In genomic region chr1:246147471-246148461, GRCh38 we compare ENCODE assay signal across 25 cellular contexts.
DNase-seq lines count a peak whose midpoint lies in the region; ATAC-seq, FAIRE-seq and TF ChIP-seq lines count a peak whose summit lies in the region.
"Had no signal": no experiment of that assay in that cellular context is flagged by ENCODE, and none has a peak within 500 bp of the region (broad histone marks: within the 10 kb centered on the region; RNA-seq: fewer than 3 reads in every experiment).

No MANE protein-coding gene starts in this region.

- no peaks in the 10 kb centered on the region for H4K20me1 ChIP-seq in HepG2 (ENCODE audit: insufficient read depth, low read length)

- H3K79me2 ChIP-seq in HepG2 (ENCODE audit: insufficient read depth, low read length): no peaks in the 10 kb centered on the region

- H3K4me2 ChIP-seq in HepG2 (ENCODE audit: low read depth, low read length): no peak overlapping the region
- H3K4me2 ChIP-seq: SK-N-SH had no signal

- H3K4me3 ChIP-seq in HepG2 (replicated peaks in 1 of 3; ENCODE audit: insufficient read depth in 1 of 3, low read depth in 2 of 3, low read length in 3 of 3): no peak overlapping the region
- H3K4me3 ChIP-seq in upper lobe of right lung: no peak overlapping the region

- 84% methylated on average over 11 of the region's 31 CpGs for WGBS in HepG2 (ENCODE audit: low lambda C conversion rate)

- FAIRE-seq in HepG2 (lab: Jason Lieb, UNC): no peak
- FAIRE-seq: GM18507, H54, HTR-8/SVneo had no signal

- H3K27me3 ChIP-seq in HepG2 (ENCODE audit: control insufficient read depth in 1 of 2, insufficient read depth in 2 of 2, low read length in 2 of 2): no peaks in the 10 kb centered on the region
- no peaks in the 10 kb centered on the region for H3K27me3 ChIP-seq in upper lobe of right lung

- TF ChIP-seq POLR2A in HepG2 (IDR thresholded peaks at IDR 0.05; ENCODE audit: insufficient read depth in 1 of 2, low read depth in 2 of 2, low read length in 2 of 2): no peak

- H3K27ac ChIP-seq in HepG2 (ENCODE audit: extremely low read length, insufficient read depth, low read length): no peak overlapping the region
- no peak overlapping the region for H3K27ac ChIP-seq in upper lobe of right lung
- H3K27ac ChIP-seq: RWPE1 had no signal

- DNase-seq in SK-N-DZ (ENCODE audit: low spot score): peak; percentile 58
- DNase-seq in HepG2 (ENCODE audit: low spot score): no peak
- DNase-seq in upper lobe of right lung: no peak
- DNase-seq in 8988T: no peak
- DNase-seq: ACHN; C1 segment of cervical spinal cord; CD8-positive, alpha-beta memory T cell; GDM1; IMR-90; Karpas-422; MV-4-11; NCI-H1105 treated with DMSO at 0.1 percent for 48 hours; NCI-H2081; NCI-H524; NCI-H774; NK-92 treated with Interleukin-12 subunit alpha and Interleukin-12 subunit beta, amount 100 ng/mL, for 24 hours; SHP77 treated with DMSO at 0.1 percent for 48 hours; SK-N-SH had no signal

- H3K36me3 ChIP-seq in HepG2 (replicated peaks in 1 of 2; ENCODE audit: control insufficient read depth in 1 of 2, insufficient read depth in 2 of 2, low read length in 2 of 2) (no peaks in the 10 kb centered on the region), upper lobe of right lung (no peaks in the 10 kb centered on the region)

- no peak overlapping the region for H2AFZ ChIP-seq in HepG2 (ENCODE audit: low read length)

- in situ Hi-C loops in HepG2 (cut with HindIII; ENCODE audit: extremely low pct_ligation_motif_present, low pct_unique_long_range_greater_than_20kb): no loop called here

- POLR2A ChIA-PET in HepG2 (lab: Yijun Ruan, JAX): no interaction called here

- no TSS peak for BruUV-seq in HepG2 (replicated peaks; lab: Mats Ljungman, UMichigan)

- ATAC-seq in HepG2: peak; percentile 52; the same call in 2 of the 3 replicates
- peak; percentile 9 for ATAC-seq in upper lobe of right lung
- ATAC-seq in HG03025 (IDR thresholded peaks at IDR 0.05; ENCODE audit: low FRiP score, unreplicated experiment): no peak
- ATAC-seq in HG02870 (IDR thresholded peaks at IDR 0.05; ENCODE audit: unreplicated experiment): no peak

- H3K9ac ChIP-seq in HepG2 (ENCODE audit: insufficient read depth, low read depth, low read length): no peak overlapping the region
- H3K9ac ChIP-seq: SK-N-SH had no signal

- H3K9me3 ChIP-seq in HepG2 (ENCODE audit: low read length) (no peaks in the 10 kb centered on the region), upper lobe of right lung (no peaks in the 10 kb centered on the region)
- H3K9me3 ChIP-seq: SK-N-SH had no signal

- TF ChIP-seq CTCF in HepG2 (CRISPR knock-in tag; IDR thresholded peaks at IDR 0.05) (peak; percentile 21; the same call in 1 of the 2 replicates), upper lobe of right lung (IDR thresholded peaks at IDR 0.05) (no peak)

- H3K4me1 ChIP-seq in HepG2 (ENCODE audit: insufficient read depth, low read length) (no peaks in the 10 kb centered on the region), upper lobe of right lung (peaks cover 5% of the 10 kb centered on the region)

- CTCF ChIA-PET in HepG2 (lab: Yijun Ruan, JAX; ENCODE audit: low intra/inter-chr PET ratio, low total read pairs): no interaction called here

- TF ChIP-seq EP300 in Ishikawa (IDR thresholded peaks at IDR 0.05; ENCODE audit: borderline replicate concordance) (no peak), HepG2 (IDR thresholded peaks at IDR 0.05; ENCODE audit: low read depth in 2 of 2, low read length in 2 of 2) (no peak), HepG2 (CRISPR knock-in tag; IDR thresholded peaks at IDR 0.05; ENCODE audit: borderline replicate concordance) (no peak)

- intact Hi-C loops in HepG2 (cut with micrococcal nuclease; ENCODE audit: unreplicated experiment): no loop called here
- intact Hi-C loops in upper lobe of right lung (cut with DNase I): no loop called here

- TF ChIP-seq RAD21 in Ishikawa (IDR thresholded peaks at IDR 0.05; ENCODE audit: low read depth): no peak
- TF ChIP-seq RAD21 in HepG2 (CRISPR knock-in tag; IDR thresholded peaks at IDR 0.05): no peak

TF ChIP-seq in Ishikawa, 13 proteins besides CTCF, POLR2A, EP300 and RAD21:
- TF ChIP-seq, protein P1, sequence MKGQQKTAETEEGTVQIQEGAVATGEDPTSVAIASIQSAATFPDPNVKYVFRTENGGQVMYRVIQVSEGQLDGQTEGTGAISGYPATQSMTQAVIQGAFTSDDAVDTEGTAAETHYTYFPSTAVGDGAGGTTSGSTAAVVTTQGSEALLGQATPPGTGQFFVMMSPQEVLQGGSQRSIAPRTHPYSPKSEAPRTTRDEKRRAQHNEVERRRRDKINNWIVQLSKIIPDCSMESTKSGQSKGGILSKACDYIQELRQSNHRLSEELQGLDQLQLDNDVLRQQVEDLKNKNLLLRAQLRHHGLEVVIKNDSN (IDR thresholded peaks at IDR 0.05): no peak
- peak; percentile 30; the same call in 1 of the 2 replicates for TF ChIP-seq TCF12 (IDR thresholded peaks at IDR 0.05; ENCODE audit: low read depth)

TF ChIP-seq in HepG2, 621 proteins besides CTCF, POLR2A, EP300 and RAD21:
- TF ChIP-seq JUND (CRISPR knock-in tag; IDR thresholded peaks at IDR 0.05) (no peak), STAG1 (CRISPR knock-in tag; IDR thresholded peaks at IDR 0.05) (peak; percentile 22; the same call in 1 of the 2 replicates)

Comparison
In these comparisons a context has a peak if more than half of its experiments do, and no peak if none do; other contexts are left out.
1. ATAC-seq: peak in HepG2 (single experiment) and upper lobe of right lung (single experiment); none in HG03025 (single experiment) and HG02870 (single experiment).